9 cellular contexts compared by ENCODE assay signal in the genomic region with DNA sequence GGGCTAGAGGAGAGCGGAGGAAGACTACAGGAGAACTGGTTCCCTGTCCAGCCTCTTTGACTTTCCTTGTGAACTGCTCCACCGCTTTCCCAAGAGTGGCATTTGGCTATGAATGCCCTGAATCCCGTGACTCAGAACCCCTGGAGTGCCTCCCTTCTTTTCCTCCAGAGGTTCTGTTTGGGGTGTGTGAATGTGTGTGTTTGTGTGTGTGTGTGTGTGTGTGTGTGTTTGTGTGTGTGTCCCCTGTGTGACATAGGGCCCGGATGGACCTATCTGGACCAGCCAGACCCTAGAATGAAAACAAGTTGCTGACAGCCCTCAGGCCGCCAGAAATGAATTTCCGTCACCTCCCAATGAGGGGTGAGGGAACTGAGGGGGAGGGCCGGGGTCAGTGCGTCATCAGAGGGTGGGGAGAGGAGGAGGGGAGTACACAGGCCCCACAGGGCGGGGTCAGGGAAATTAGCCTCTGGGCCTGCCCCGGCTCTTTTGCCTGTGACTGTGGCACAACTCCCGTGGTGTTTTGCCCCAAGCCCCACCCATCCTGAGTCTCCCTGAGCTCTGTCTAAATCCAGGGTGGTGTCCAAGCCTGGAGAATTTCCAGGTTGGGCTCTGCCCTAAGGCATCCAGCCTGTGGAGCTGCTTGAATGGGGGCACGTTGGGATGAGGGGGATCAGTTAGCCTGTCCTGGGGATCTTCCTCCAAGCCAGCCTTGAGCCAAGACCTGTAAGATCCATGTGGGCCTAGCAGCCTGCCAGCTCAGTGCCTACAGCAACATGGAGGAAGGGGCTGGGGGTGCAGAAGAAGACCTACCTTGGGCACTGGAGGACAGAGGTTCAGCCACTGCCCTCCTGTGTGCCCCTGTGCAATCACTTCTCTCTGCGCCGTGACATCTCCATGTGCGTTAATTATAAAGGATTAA. TPM values are rescaled to one million over a fixed set of nuclear protein-coding genes. Genes with fewer than 3 reads are reported as not detected.
DNase-seq lines count a peak whose midpoint lies in the region; ATAC-seq, FAIRE-seq and TF ChIP-seq lines count a peak whose summit lies in the region.
"Had no signal": no experiment of that assay in that cellular context is flagged by ENCODE, and none has a peak within 500 bp of the region (broad histone marks: within the 10 kb centered on the region; RNA-seq: fewer than 3 reads in every experiment).

No MANE protein-coding gene starts in this region.

- peak; percentile 79 for FAIRE-seq in H54 (lab: Jason Lieb, UNC)
- FAIRE-seq in GM12892 (lab: Jason Lieb, UNC): no peak

- TF ChIP-seq POLR2A in H54 (IDR thresholded peaks at IDR 0.05; ENCODE audit: low read depth, low read length): peak; percentile 24; the same call in 1 of the 2 replicates
- TF ChIP-seq POLR2A in GM12892 (IDR thresholded peaks at IDR 0.05; ENCODE audit: low read depth, low read length): no peak

- H3K27me3 Mint-ChIP-seq in Caco-2 (ENCODE audit: insufficient read depth, unreplicated experiment): no peaks in the 10 kb centered on the region

- peaks cover 42% of the 10 kb centered on the region for H3K4me1 Mint-ChIP-seq in Caco-2 (ENCODE audit: low read depth, unreplicated experiment)
- peaks cover 5% of the 10 kb centered on the region for H3K4me1 Mint-ChIP-seq in stimulated activated effector memory CD8-positive, alpha-beta T cell treated with anti-CD3 and anti-CD28 coated beads, Interleukin-12 subunit alpha, Interleukin-12 subunit beta, amount 100 ng/mL, for 72 hours

- BruUV-seq in Caco-2 (replicated peaks; lab: Mats Ljungman, UMichigan): no TSS peak

- H3K4me1 ChIP-seq in Caco-2: peaks cover 30% of the 10 kb centered on the region

- intact Hi-C loops in Caco-2 (cut with micrococcal nuclease; ENCODE audit: unreplicated experiment): no loop called here

- no peak overlapping the region for H3K27ac Mint-ChIP-seq in Caco-2 (ENCODE audit: unreplicated experiment)
- H3K27ac Mint-ChIP-seq in stimulated activated effector memory CD8-positive, alpha-beta T cell treated with anti-CD3 and anti-CD28 coated beads, Interleukin-12 subunit alpha, Interleukin-12 subunit beta, amount 100 ng/mL, for 72 hours: no peak overlapping the region

- no peaks in the 10 kb centered on the region for H3K9me3 ChIP-seq in Caco-2

- H3K4me3 Mint-ChIP-seq in Caco-2 (ENCODE audit: unreplicated experiment): no peak overlapping the region
- H3K4me3 Mint-ChIP-seq in stimulated activated effector memory CD8-positive, alpha-beta T cell treated with anti-CD3 and anti-CD28 coated beads, Interleukin-12 subunit alpha, Interleukin-12 subunit beta, amount 100 ng/mL, for 72 hours: no peak overlapping the region

- H3K36me3 Mint-ChIP-seq in Caco-2 (ENCODE audit: insufficient read depth, unreplicated experiment): no peaks in the 10 kb centered on the region
- H3K36me3 Mint-ChIP-seq in stimulated activated effector memory CD8-positive, alpha-beta T cell treated with anti-CD3 and anti-CD28 coated beads, Interleukin-12 subunit alpha, Interleukin-12 subunit beta, amount 100 ng/mL, for 72 hours: no peaks in the 10 kb centered on the region

- H3K4me3 ChIP-seq in Caco-2 (ENCODE audit: low read depth, low read length): no peak overlapping the region

- POLR2A ChIA-PET in Caco-2 (lab: Charles Lee): no interaction called here

- no peaks in the 10 kb centered on the region for H3K36me3 ChIP-seq in Caco-2 (ENCODE audit: control insufficient read depth, insufficient read depth, low read length)

- CTCF ChIA-PET in Caco-2 (lab: Charles Lee): no interaction called here

- DNase-seq in Caco-2 (peak; percentile 64 to 80), H54 (ENCODE audit: insufficient read length, low spot score) (peak; percentile 99), NOMO-1 treated with DMSO at 0.1 percent for 48 hours (lab: John Stamatoyannopoulos, UW; ENCODE audit: unreplicated experiment) (peak; percentile 38), GM12892 (ENCODE audit: insufficient read length) (no peak)
- DNase-seq in stimulated activated effector memory CD8-positive, alpha-beta T cell treated with anti-CD3 and anti-CD28 coated beads, Interleukin-12 subunit alpha, Interleukin-12 subunit beta, amount 100 ng/mL, for 72 hours (ENCODE audit: low spot score in 2 of 2): no peak

- no peaks in the 10 kb centered on the region for H3K27me3 ChIP-seq in Caco-2 (replicated peaks; ENCODE audit: control insufficient read depth, insufficient read depth, low read length)
- no peaks in the 10 kb centered on the region for H3K27me3 ChIP-seq in layer of hippocampus (ENCODE audit: control insufficient read depth, insufficient read depth, low read length)

- no peak for TF ChIP-seq CTCF in Caco-2 (IDR thresholded peaks at IDR 0.05; ENCODE audit: insufficient read depth in 1 of 2, low read depth in 1 of 2, low read length in 1 of 2, severe bottlenecking in 1 of 2, unreplicated experiment in 1 of 2)

- peak; percentile 70 for ATAC-seq in stimulated activated effector memory CD8-positive, alpha-beta T cell treated with anti-CD3 and anti-CD28 coated beads, Interleukin-12 subunit alpha, Interleukin-12 subunit beta, amount 100 ng/mL, for 72 hours
- ATAC-seq in HG02840 (IDR thresholded peaks at IDR 0.05; ENCODE audit: low FRiP score, unreplicated experiment): no peak

- no peaks in the 10 kb centered on the region for H3K9me3 Mint-ChIP-seq in Caco-2 (ENCODE audit: unreplicated experiment)
- H3K9me3 Mint-ChIP-seq in stimulated activated effector memory CD8-positive, alpha-beta T cell treated with anti-CD3 and anti-CD28 coated beads, Interleukin-12 subunit alpha, Interleukin-12 subunit beta, amount 100 ng/mL, for 72 hours: no peaks in the 10 kb centered on the region

- peak overlapping the region; percentile 65 for H3K27ac ChIP-seq in cingulate gyrus (ENCODE audit: low read depth, low read length)
- peak overlapping the region; percentile 69 for H3K27ac ChIP-seq in layer of hippocampus (ENCODE audit: low read depth, low read length)

RNA-seq across cellular contexts. Expression of a gene that starts 15.2 kb away (rescaled TPM):
- 65.4 and 66.7 TPM in 2 replicates for total RNA-seq in Caco-2 (2022)
- polyA plus RNA-seq in GM12892 (2012; ENCODE audit: missing spikeins): 49.1 TPM

RNA-seq across cellular contexts. Expression of a gene that starts 57.9 kb away (rescaled TPM):
- total RNA-seq in Caco-2 (2022): not detected in 2 replicates
- 0.57 TPM for polyA plus RNA-seq in GM12892 (2012; ENCODE audit: missing spikeins)
- total RNA-seq: T-helper 1 cell treated with Interleukin-12 subunit alpha and Interleukin-12 subunit beta and Interleukin-4 antibody, amounts not matched to agents 30 ng/mL and 1 ng/mL, for 36 hours had no signal

Comparison
In these comparisons a context has a peak if more than half of its experiments do, and no peak if none do; other contexts are left out.
1. DNase-seq: peak in Caco-2 (2 of 2), H54 (single experiment) and NOMO-1 treated with DMSO at 0.1 percent for 48 hours (single experiment); none in stimulated activated effector memory CD8-positive, alpha-beta T cell treated with anti-CD3 and anti-CD28 coated beads, Interleukin-12 subunit alpha, Interleukin-12 subunit beta, amount 100 ng/mL, for 72 hours (0 of 2) and GM12892 (single experiment).